In genomic region chr6:11938285-11938890, GRCh38 we compare ENCODE assay signal across 1 cellular context.
TF ChIP-seq lines count a peak whose summit lies in the region.

No MANE protein-coding gene starts in this region.

TF ChIP-seq in IMR-90, 13 proteins besides CTCF, POLR2A, EP300 and RAD21:
- TF ChIP-seq ELK1 (IDR thresholded peaks at IDR 0.05; ENCODE audit: borderline replicate concordance, low read depth, low read length) (no peak), USF2 (IDR thresholded peaks at IDR 0.05; ENCODE audit: low read depth, low read length) (no peak), MAZ (IDR thresholded peaks at IDR 0.05; ENCODE audit: borderline replicate concordance, low read depth, low read length) (no peak), CEBPB (IDR thresholded peaks at IDR 0.05; ENCODE audit: low read depth, low read length) (no peak), CHD1 (IDR thresholded peaks at IDR 0.05; ENCODE audit: low read depth, low read length) (no peak), RCOR1 (IDR thresholded peaks at IDR 0.05; ENCODE audit: insufficient replicate concordance, low read length) (no peak), BHLHE40 (IDR thresholded peaks at IDR 0.05; ENCODE audit: low read depth, low read length) (no peak), NFE2L2 (IDR thresholded peaks at IDR 0.05; ENCODE audit: low read depth, low read length) (no peak), FOS (IDR thresholded peaks at IDR 0.05; ENCODE audit: low read depth, low read length) (no peak), MAFK (IDR thresholded peaks at IDR 0.05; ENCODE audit: low read depth, low read length) (no peak), MXI1 (IDR thresholded peaks at IDR 0.05; ENCODE audit: borderline replicate concordance, low read depth, low read length) (no peak), SMC3 (IDR thresholded peaks at IDR 0.05; ENCODE audit: low read depth, low read length) (no peak), RFX5 (IDR thresholded peaks at IDR 0.05; ENCODE audit: low read depth, low read length) (no peak)
